Comparison of ENCODE assay signal across 25 cellular contexts in genomic region chr15:82174471-82174870, GRCh38.
"Had no signal": no experiment of that assay in that cellular context is flagged by ENCODE, and none has a peak within 500 bp of the region (broad histone marks: within the 10 kb centered on the region; RNA-seq: fewer than 3 reads in every experiment).

No MANE protein-coding gene starts in this region.

- H3K4me1 Mint-ChIP-seq: immature natural killer cell had no signal

- H3K4me3 ChIP-seq: adrenal gland, body of pancreas, hepatocyte, left ventricle myocardium inferior, upper lobe of right lung had no signal

- H2AFZ ChIP-seq: hepatocyte had no signal

- DNase-seq: activated B cell treated with CpG ODN at 0.5 μM for 24 hours; activated CD4-positive, alpha-beta T cell treated with anti-CD3 and anti-CD28 coated beads for 36 hours; activated CD4-positive, alpha-beta T cell treated with anti-CD3 and anti-CD28 coated beads, Interleukin-2, amount 50 U/mL, for 4 hours; activated CD8-positive, alpha-beta memory T cell treated with anti-CD3 and anti-CD28 coated beads for 24 hours; activated CD8-positive, alpha-beta memory T cell treated with anti-CD3 and anti-CD28 coated beads, Interleukin-2, amount 50 U/mL, for 4 hours; activated naive CD4-positive, alpha-beta T cell; activated T-cell treated with anti-CD3 and anti-CD28 coated beads, Interleukin-2, amount 50 U/mL, for 4 hours; adrenal gland; body of pancreas; dermis blood vessel endothelial cell; effector CD8-positive, alpha-beta T cell; glutamatergic neuron; immature natural killer cell; left ventricle myocardium inferior; naive thymus-derived CD8-positive, alpha-beta T cell; retina; stimulated activated CD4-positive, alpha-beta T cell treated with anti-CD3 and anti-CD28 coated beads, Interleukin-4, amount 100 ng/mL, for 24 hours; stimulated activated naive CD4-positive, alpha-beta T cell treated with Interleukin-2 at 50 U/mL for 16 hours; T-helper 9 cell; upper lobe of right lung had no signal

- H3K27me3 Mint-ChIP-seq: activated B cell treated with CpG ODN at 0.5 μM for 24 hours; activated CD4-positive, alpha-beta T cell treated with anti-CD3 and anti-CD28 coated beads for 36 hours; activated naive CD8-positive, alpha-beta T cell; naive thymus-derived CD8-positive, alpha-beta T cell; progenitor cell of endocrine pancreas had no signal

- H3K27ac ChIP-seq: adrenal gland, body of pancreas, hepatocyte, left ventricle myocardium inferior, upper lobe of right lung had no signal

- H3K9me3 ChIP-seq: adrenal gland, body of pancreas, left ventricle myocardium inferior, upper lobe of right lung had no signal

- H3K9me3 Mint-ChIP-seq: activated B cell treated with CpG ODN at 0.5 μM for 24 hours; activated T-cell treated with anti-CD3 and anti-CD28 coated beads, Interleukin-2, amount 50 U/mL, for 4 hours; activated T-helper 2 cell treated with anti-CD3 and anti-CD28 coated beads, Interferon-gamma antibody, Interleukin-2, Interleukin-4, amounts not matched to agents 10 μg/mL and 5 μg/mL and 100 μg/mL, durations not matched to agents 14 hours and 24 hours and 36 hours; immature natural killer cell; mesothelial cell of epicardium; naive thymus-derived CD8-positive, alpha-beta T cell had no signal

- H3K79me2 ChIP-seq: hepatocyte had no signal

- H3K4me1 ChIP-seq: adrenal gland, body of pancreas had no signal

- H3K4me3 Mint-ChIP-seq: activated B cell treated with CpG ODN at 0.5 μM for 24 hours; activated CD4-positive, alpha-beta T cell treated with anti-CD3 and anti-CD28 coated beads for 36 hours; activated naive CD8-positive, alpha-beta T cell; activated T-cell treated with anti-CD3 and anti-CD28 coated beads, Interleukin-2, amount 50 U/mL, for 4 hours; immature natural killer cell; mesothelial cell of epicardium; naive thymus-derived CD8-positive, alpha-beta T cell had no signal

- H3K27me3 ChIP-seq: adrenal gland, body of pancreas, hepatocyte, upper lobe of right lung had no signal

- H3K4me2 ChIP-seq: hepatocyte had no signal

- ATAC-seq: activated CD4-positive, alpha-beta T cell treated with anti-CD3 and anti-CD28 coated beads for 36 hours; activated T-cell treated with anti-CD3 and anti-CD28 coated beads, Interleukin-2, amount 50 U/mL, for 4 hours; body of pancreas; naive thymus-derived CD8-positive, alpha-beta T cell; upper lobe of right lung had no signal

- H3K27ac Mint-ChIP-seq: activated B cell treated with CpG ODN at 0.5 μM for 24 hours; activated CD4-positive, alpha-beta T cell treated with anti-CD3 and anti-CD28 coated beads for 36 hours; activated naive CD8-positive, alpha-beta T cell; activated T-helper 2 cell treated with anti-CD3 and anti-CD28 coated beads, Interferon-gamma antibody, Interleukin-2, Interleukin-4, amounts not matched to agents 10 μg/mL and 5 μg/mL and 100 μg/mL, durations not matched to agents 14 hours and 24 hours and 36 hours; immature natural killer cell; mesothelial cell of epicardium; naive thymus-derived CD8-positive, alpha-beta T cell; progenitor cell of endocrine pancreas had no signal

- H3K36me3 ChIP-seq: adrenal gland, left ventricle myocardium inferior, upper lobe of right lung had no signal
